Comparison of ENCODE assay signal across 31 cellular contexts in genomic region chr7:96177353-96177752, GRCh38.
"Had no signal": no experiment of that assay in that cellular context is flagged by ENCODE, and none has a peak within 500 bp of the region (broad histone marks: within the 10 kb centered on the region; RNA-seq: fewer than 3 reads in every experiment).

No MANE protein-coding gene starts in this region.

- H3K4me1 Mint-ChIP-seq: naive thymus-derived CD4-positive, alpha-beta T cell; stimulated activated memory B cell treated with anti-CD40 and anti-IgM and Interleukin-4, amounts not matched to agents 10 μg/mL and 1 μg/mL and 100 μg/mL, for 72 hours; stimulated activated naive CD8-positive, alpha-beta T cell treated with anti-CD3 and anti-CD28 coated beads, Interleukin-15, amount 100 ng/mL, for 72 hours had no signal

- H3K27ac Mint-ChIP-seq: naive thymus-derived CD4-positive, alpha-beta T cell; natural killer cell; nephron; neural progenitor cell; progenitor cell of endocrine pancreas; stimulated activated memory B cell treated with anti-CD40 and anti-IgM and Interleukin-4, amounts not matched to agents 10 μg/mL and 1 μg/mL and 100 μg/mL, for 72 hours; stimulated activated naive CD8-positive, alpha-beta T cell treated with anti-CD3 and anti-CD28 coated beads, Interleukin-15, amount 100 ng/mL, for 72 hours had no signal

- DNase-seq: naive thymus-derived CD4-positive, alpha-beta T cell; natural killer cell; occipital lobe; ovary; posterior cingulate gyrus; psoas muscle; right cardiac atrium; spleen; stimulated activated CD4-positive, alpha-beta T cell treated with anti-CD3 and anti-CD28 coated beads, Interleukin-12 subunit alpha, Interleukin-12 subunit beta, amount 100 ng/mL, for 4 hours; stimulated activated CD4-positive, alpha-beta T cell treated with anti-CD3 and anti-CD28 coated beads, Interleukin-1b, Interleukin-23, amount 100 ng/mL, for 48 hours; stimulated activated CD4-positive, alpha-beta T cell treated with anti-CD3 and anti-CD28 coated beads, Interleukin-4, amount 100 ng/mL, for 1 hour; stimulated activated CD4-positive, alpha-beta T cell treated with anti-CD3 and anti-CD28 coated beads, Interleukin-4, amount 100 ng/mL, for 4 hours; stimulated activated CD8-positive, alpha-beta memory T cell treated with anti-CD3 and anti-CD28 coated beads, Interleukin-4, amount 100 ng/mL, for 48 hours; stimulated activated naive CD4-positive, alpha-beta T cell; stimulated activated naive CD8-positive, alpha-beta T cell treated with anti-CD3 and anti-CD28 coated beads, Interleukin-15, amount 100 ng/mL, for 72 hours; stimulated activated naive CD8-positive, alpha-beta T cell treated with anti-CD3 and anti-CD28 coated beads, Interleukin-15, Interleukin-2, amounts not matched to agents 100 U/mL and 50 U/mL, for 24 hours; substantia nigra; testis; tibial artery; transverse colon; upper lobe of left lung had no signal

- H2AFZ ChIP-seq: neural progenitor cell, parathyroid adenoma had no signal

- H3K4me3 Mint-ChIP-seq: naive thymus-derived CD4-positive, alpha-beta T cell; natural killer cell; nephron; neural progenitor cell; stimulated activated memory B cell treated with anti-CD40 and anti-IgM and Interleukin-4, amounts not matched to agents 10 μg/mL and 1 μg/mL and 100 μg/mL, for 72 hours; stimulated activated naive CD8-positive, alpha-beta T cell treated with anti-CD3 and anti-CD28 coated beads, Interleukin-15, amount 100 ng/mL, for 72 hours had no signal

- H3K9ac ChIP-seq: neural progenitor cell, parathyroid adenoma had no signal

- H3K4me3 ChIP-seq: neural progenitor cell, ovary, psoas muscle, skin epidermis, smooth muscle cell, spleen, suprapubic skin, testis, tibial artery, transverse colon, upper lobe of left lung, vagina had no signal

- H3K36me3 ChIP-seq: neural progenitor cell, ovary had no signal

- H3K4me2 ChIP-seq: neural progenitor cell, smooth muscle cell had no signal

- H3K9me3 Mint-ChIP-seq: naive thymus-derived CD4-positive, alpha-beta T cell; natural killer cell; nephron; neural progenitor cell; stimulated activated memory B cell treated with anti-CD40 and anti-IgM and Interleukin-4, amounts not matched to agents 10 μg/mL and 1 μg/mL and 100 μg/mL, for 72 hours; stimulated activated naive CD8-positive, alpha-beta T cell treated with anti-CD3 and anti-CD28 coated beads, Interleukin-15, amount 100 ng/mL, for 72 hours had no signal

- H3K36me3 Mint-ChIP-seq: natural killer cell had no signal

- H3K27ac ChIP-seq: neural progenitor cell, ovary, parathyroid adenoma, psoas muscle, spleen, suprapubic skin, testis, tibial artery, transverse colon, upper lobe of left lung, vagina had no signal

- H3K9me3 ChIP-seq: ovary, psoas muscle, spleen, suprapubic skin, testis, tibial artery, transverse colon, upper lobe of left lung, vagina had no signal

- ATAC-seq: naive thymus-derived CD4-positive, alpha-beta T cell; natural killer cell; right cardiac atrium; sciatic nerve; stimulated activated memory B cell treated with anti-CD40 and anti-IgM and Interleukin-4, amounts not matched to agents 10 μg/mL and 1 μg/mL and 100 μg/mL, for 72 hours; stimulated activated naive CD8-positive, alpha-beta T cell treated with anti-CD3 and anti-CD28 coated beads, Interleukin-15, amount 100 ng/mL, for 72 hours; stimulated activated naive CD8-positive, alpha-beta T cell treated with anti-CD3 and anti-CD28 coated beads, Interleukin-15, Interleukin-2, amounts not matched to agents 100 U/mL and 50 U/mL, for 24 hours had no signal

- H3K4me1 ChIP-seq: parathyroid adenoma, psoas muscle, spleen, testis, tibial artery, transverse colon, upper lobe of left lung, vagina had no signal

- H3K79me2 ChIP-seq: parathyroid adenoma had no signal

- H3K27me3 ChIP-seq: neural progenitor cell, ovary, spleen, suprapubic skin, testis, tibial artery, transverse colon, upper lobe of left lung, vagina had no signal

- H3K27me3 Mint-ChIP-seq: naive thymus-derived CD4-positive, alpha-beta T cell; stimulated activated memory B cell treated with anti-CD40 and anti-IgM and Interleukin-4, amounts not matched to agents 10 μg/mL and 1 μg/mL and 100 μg/mL, for 72 hours; stimulated activated naive CD8-positive, alpha-beta T cell treated with anti-CD3 and anti-CD28 coated beads, Interleukin-15, amount 100 ng/mL, for 72 hours had no signal
